ENCODE assay signal across 8 cellular contexts in genomic region chr19:8050274-8051096, GRCh38. TPM values are rescaled to one million over a fixed set of nuclear protein-coding genes. Genes with fewer than 3 reads are reported as not detected.
DNase-seq lines count a peak whose midpoint lies in the region; ATAC-seq and TF ChIP-seq lines count a peak whose summit lies in the region.

No MANE protein-coding gene starts in this region.

- H3K4me1 ChIP-seq in ectodermal cell (ENCODE audit: control insufficient read depth, insufficient read depth, low read length) (peaks cover 26% of the 10 kb centered on the region), lower lobe of right lung (peaks cover 11% of the 10 kb centered on the region)

- no peaks in the 10 kb centered on the region for H3K9me3 ChIP-seq in ectodermal cell (ENCODE audit: control insufficient read depth, low read length)
- H3K9me3 ChIP-seq in lower lobe of right lung: no peaks in the 10 kb centered on the region

- ATAC-seq in GM18909 (IDR thresholded peaks at IDR 0.05; ENCODE audit: poor library complexity, unreplicated experiment) (peak; percentile 79), HG03139 (IDR thresholded peaks at IDR 0.05; ENCODE audit: unreplicated experiment) (peak; percentile 73), lower lobe of right lung (peak; percentile 96 to 97)

- 10% methylated on average over 49 of the region's 49 CpGs for WGBS in ectodermal cell, 2 experiments

- H3K4me3 ChIP-seq in ectodermal cell (ENCODE audit: insufficient read depth, low read depth, low read length) (peak overlapping the region; percentile 40), lower lobe of right lung (peak overlapping the region; percentile 46)

- H3K27me3 ChIP-seq in ectodermal cell (ENCODE audit: control insufficient read depth, insufficient read depth, low read length, poor library complexity, severe bottlenecking) (peaks cover 18% of the 10 kb centered on the region), lower lobe of right lung (ENCODE audit: low read depth) (peaks cover 4% of the 10 kb centered on the region)

- intact Hi-C loops in lower lobe of right lung (cut with DNase I): no loop called here

- H3K27ac ChIP-seq in ectodermal cell (ENCODE audit: insufficient read depth, low read depth, low read length, poor library complexity, severe bottlenecking) (no peak overlapping the region), lower lobe of right lung (no peak overlapping the region)

- DNase-seq in A172 (ENCODE audit: low spot score) (peak; percentile 60), NCI-H524 (lab: John Stamatoyannopoulos, UW) (peak; percentile 93 to 94), lower lobe of right lung (peak; percentile 95)
- DNase-seq in activated CD4-positive, alpha-beta T cell treated with anti-CD3 and anti-CD28 coated beads, Interleukin-2, amount 50 U/mL, for 48 hours: peak; percentile 95
- peak; percentile 78 to 88 (median 81) for DNase-seq in stimulated activated CD4-positive, alpha-beta T cell treated with anti-CD3 and anti-CD28 coated beads, TNF-alpha, amount 100 ng/mL, for 4 hours (ENCODE audit: low read depth in 3 of 3)

- H3K36me3 ChIP-seq in ectodermal cell (ENCODE audit: control insufficient read depth, insufficient read depth, low read length): no peaks in the 10 kb centered on the region
- no peaks in the 10 kb centered on the region for H3K36me3 ChIP-seq in lower lobe of right lung

- TF ChIP-seq CTCF in lower lobe of right lung (IDR thresholded peaks at IDR 0.05): no peak

RNA-seq across cellular contexts. Expression of gene CCL25, which starts 2.1 kb away (rescaled TPM):
- total RNA-seq in A172 (2014; rRNA removed; shearing (Covaris generic)): not detected in 2 replicates
- polyA plus RNA-seq in ectodermal cell (2013, experiment 1 of 4): 2.7 TPM
- polyA plus RNA-seq in ectodermal cell (2013, experiment 2 of 4): 2.4 TPM
- 1.3 TPM for polyA plus RNA-seq in ectodermal cell (2013, experiment 3 of 4)
- 2.0 TPM for polyA plus RNA-seq in ectodermal cell (2013, experiment 4 of 4)
- total RNA-seq in lower lobe of right lung: not detected

RNA-seq across cellular contexts. Expression of gene ELAVL1, which starts 45.0 kb away (rescaled TPM):
- 69.3 and 79.7 TPM in 2 replicates for total RNA-seq in A172 (2014; rRNA removed; shearing (Covaris generic))
- 167 TPM for polyA plus RNA-seq in ectodermal cell (2013, experiment 1 of 4)
- 169 TPM for polyA plus RNA-seq in ectodermal cell (2013, experiment 2 of 4)
- polyA plus RNA-seq in ectodermal cell (2013, experiment 3 of 4): 137 TPM
- polyA plus RNA-seq in ectodermal cell (2013, experiment 4 of 4): 144 TPM
- total RNA-seq in lower lobe of right lung: 66.3 TPM
